In genomic region chr21:28781602-28782274, GRCh38 we compare ENCODE assay signal across 8 cellular contexts.
DNase-seq lines count a peak whose midpoint lies in the region; ATAC-seq and TF ChIP-seq lines count a peak whose summit lies in the region.

No MANE protein-coding gene starts in this region.

- H3K4me2 ChIP-seq in DOHH2 (ENCODE audit: low read length), result no peak overlapping the region

- no peaks in the 10 kb centered on the region for H3K9me3 ChIP-seq in DOHH2 (ENCODE audit: control insufficient read depth, insufficient read depth, low read length)
- no peaks in the 10 kb centered on the region for H3K9me3 ChIP-seq in CD8-positive, alpha-beta memory T cell (ENCODE audit: low read length)

- no peaks in the 10 kb centered on the region for H3K9me2 ChIP-seq in DOHH2 (replicated peaks; ENCODE audit: control insufficient read depth, low read length)

- no peaks in the 10 kb centered on the region; the same call in 1 of the 2 replicates for H4K20me1 ChIP-seq in DOHH2 (ENCODE audit: control insufficient read depth, insufficient read depth, low read depth, low read length)

- no peak overlapping the region for H3K27ac ChIP-seq in DOHH2 (ENCODE audit: low read depth, low read length)
- H3K27ac ChIP-seq in CD8-positive, alpha-beta memory T cell (ENCODE audit: low read depth, low read length), result no peak overlapping the region

- CTCF ChIA-PET in CD8-positive, alpha-beta memory T cell (lab: Charles Lee), result interaction anchor here (0.9 to 1.6 kb wide), 2 partner anchors 12 to 54 kb away, joined by 3 read pairs; no protein-coding TSS in a partner anchor

- no peak overlapping the region for H3K4me3 Mint-ChIP-seq in CD8-positive, alpha-beta memory T cell

- no peaks in the 10 kb centered on the region for H3K9me3 Mint-ChIP-seq in CD8-positive, alpha-beta memory T cell

- no peaks in the 10 kb centered on the region for H3K79me2 ChIP-seq in DOHH2 (ENCODE audit: control insufficient read depth, low read length)

- peaks cover 14 to 26% (median 15%) of the 10 kb centered on the region in 3 donors for H3K4me1 Mint-ChIP-seq in CD8-positive, alpha-beta memory T cell

- no peak overlapping the region for H3K4me3 ChIP-seq in DOHH2 (ENCODE audit: low read length)
- no peak overlapping the region for H3K4me3 ChIP-seq in CD8-positive, alpha-beta memory T cell (ENCODE audit: low read length)

- ATAC-seq in GM21381 (IDR thresholded peaks at IDR 0.05; ENCODE audit: unreplicated experiment), result peak; percentile 55
- ATAC-seq in left lobe of liver, result peak; percentile 84
- ATAC-seq in GM21717 (IDR thresholded peaks at IDR 0.05; ENCODE audit: unreplicated experiment), result no peak
- ATAC-seq in GM21619 (IDR thresholded peaks at IDR 0.05; ENCODE audit: unreplicated experiment), result no peak
- ATAC-seq in HG03457 (IDR thresholded peaks at IDR 0.05; ENCODE audit: unreplicated experiment), result no peak

- DNase-seq in RPMI8226 (peak; percentile 30), left lobe of liver (ENCODE audit: low spot score) (no peak)
- DNase-seq in CD8-positive, alpha-beta memory T cell, result no peak

- H3K36me3 ChIP-seq in DOHH2 (ENCODE audit: control insufficient read depth, low read length), result no peaks in the 10 kb centered on the region
- H3K36me3 ChIP-seq in CD8-positive, alpha-beta memory T cell (ENCODE audit: insufficient read depth, low read length), result no peaks in the 10 kb centered on the region

- POLR2A ChIA-PET in CD8-positive, alpha-beta memory T cell (lab: Charles Lee), result no interaction called here

- peak; percentile 59 for TF ChIP-seq CTCF in DOHH2 (IDR thresholded peaks at IDR 0.05; ENCODE audit: low read depth, low read length, poor library complexity, severe bottlenecking)

- no peaks in the 10 kb centered on the region for H3F3A ChIP-seq in DOHH2 (ENCODE audit: control insufficient read depth, insufficient read depth)

- peaks cover 16 to 32% (median 20%) of the 10 kb centered on the region in 3 donors for H3K36me3 Mint-ChIP-seq in CD8-positive, alpha-beta memory T cell

- H3K27ac Mint-ChIP-seq in CD8-positive, alpha-beta memory T cell, result no peak overlapping the region

- H3K27me3 ChIP-seq in DOHH2 (ENCODE audit: control insufficient read depth, low read length), result no peaks in the 10 kb centered on the region
- no peaks in the 10 kb centered on the region for H3K27me3 ChIP-seq in CD8-positive, alpha-beta memory T cell (ENCODE audit: insufficient read depth, low read length, poor library complexity, severe bottlenecking)

- H3K4me1 ChIP-seq in DOHH2 (ENCODE audit: control insufficient read depth, low read length), result no peaks in the 10 kb centered on the region
- no peaks in the 10 kb centered on the region for H3K4me1 ChIP-seq in CD8-positive, alpha-beta memory T cell (ENCODE audit: insufficient read depth, low read length)

- H3K27me3 Mint-ChIP-seq in CD8-positive, alpha-beta memory T cell, result no peaks in the 10 kb centered on the region

Comparison
In these comparisons a context has a peak if more than half of its experiments do, and no peak if none do; other contexts are left out.
1. ATAC-seq: peak in GM21381 (single experiment) and left lobe of liver (single experiment); none in GM21717 (single experiment), GM21619 (single experiment) and HG03457 (single experiment).